In the genomic region with DNA sequence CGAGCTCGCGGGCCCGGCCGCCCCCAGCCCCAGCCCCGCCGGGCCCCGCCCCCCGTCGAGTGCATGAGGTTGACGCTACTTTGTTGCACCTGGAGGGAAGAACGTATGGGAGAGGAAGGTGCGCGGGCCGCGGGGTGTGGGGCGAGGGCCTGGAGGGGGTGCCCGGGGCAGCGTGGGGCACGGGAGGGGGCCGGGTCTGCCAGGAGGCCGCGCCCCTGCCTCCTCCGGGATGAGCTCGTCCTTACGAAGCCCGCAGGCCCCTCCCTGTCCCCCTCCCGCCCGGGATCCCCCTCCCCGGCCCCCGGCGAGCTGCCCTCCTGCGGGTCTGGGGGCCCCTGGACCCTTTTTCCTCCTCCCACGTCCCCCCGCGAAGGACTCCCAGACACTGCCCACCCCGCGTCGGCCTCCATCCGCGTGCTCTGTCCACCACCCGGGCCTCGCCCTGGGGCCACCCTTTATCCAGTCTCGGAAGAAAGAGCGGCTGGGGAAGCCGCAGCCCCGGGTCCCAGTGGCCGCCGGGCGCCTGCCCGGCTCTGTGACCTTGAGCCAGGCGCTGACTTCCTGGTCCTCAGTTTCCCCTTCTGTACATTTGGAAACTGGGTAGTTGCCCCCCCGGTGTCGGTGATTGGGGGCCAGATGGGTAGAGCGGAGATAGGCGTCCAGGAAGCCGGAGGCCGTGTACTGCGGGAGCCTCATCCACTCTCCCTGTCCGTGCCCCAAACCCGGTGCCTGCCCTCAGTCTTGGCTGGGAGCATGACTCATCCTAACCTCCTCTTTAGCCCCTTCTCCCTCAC, we compare ENCODE assay signal across 9 cellular contexts. TPM values are rescaled to one million over a fixed set of nuclear protein-coding genes. Genes with fewer than 3 reads are reported as not detected.
DNase-seq lines count a peak whose midpoint lies in the region; ATAC-seq, FAIRE-seq and TF ChIP-seq lines count a peak whose summit lies in the region.
"Had no signal": no experiment of that assay in that cellular context is flagged by ENCODE, and none has a peak within 500 bp of the region (broad histone marks: within the 10 kb centered on the region; RNA-seq: fewer than 3 reads in every experiment).

No MANE protein-coding gene starts in this region.

- no peak overlapping the region for H2AFZ ChIP-seq in HCT116 (ENCODE audit: low read depth, low read length, poor library complexity, severe bottlenecking)

- H3K27ac ChIP-seq in HCT116 (ENCODE audit: low read depth, low read length), result peak overlapping the region; percentile 80

- no peaks in the 10 kb centered on the region for H3K9me3 ChIP-seq in HCT116 (ENCODE audit: control insufficient read depth in 1 of 2, insufficient read depth in 1 of 2, low read depth in 1 of 2, low read length in 2 of 2)

- TF ChIP-seq CTCF in HCT116 (IDR thresholded peaks at IDR 0.05 in 2 of 3, conservative IDR thresholded peaks at IDR 0.05 in 1 of 3; ENCODE audit: borderline replicate concordance in 1 of 3, insufficient read depth in 1 of 3, low read depth in 2 of 3, low read length in 2 of 3), result no peak

- BruUV-seq in HCT116 (replicated peaks; lab: Mats Ljungman, UMichigan), result no TSS peak

- CTCF ChIA-PET in HCT116 (lab: Charles Lee), result interaction anchor here (1.5 kb wide), 2 partner anchors 100 to 117 kb away, joined by 3 to 4 read pairs; no protein-coding TSS in a partner anchor

- POLR2A ChIA-PET in HCT116 (lab: Charles Lee), result interaction anchor here (1.2 kb wide), 2 partner anchors 11 to 83 kb away, joined by 3 read pairs; no protein-coding TSS in a partner anchor
- POLR2A ChIA-PET in naive thymus-derived CD8-positive, alpha-beta T cell (lab: Charles Lee), result interaction anchor here (0.5 to 3.7 kb wide), 7 partner anchors 8 to 1964 kb away, joined by 3 to 33 read pairs (median 4); a partner anchor contains a TSS

- H4K20me1 ChIP-seq in HCT116 (ENCODE audit: insufficient read depth), result no peaks in the 10 kb centered on the region

- DNase-seq in GM12892 (ENCODE audit: insufficient read length) (no peak), HCT116 (ENCODE audit: low read depth, low spot score) (no peak), M059J (ENCODE audit: low read depth) (peak; percentile 87), erythroblast (lab: John Stamatoyannopoulos, UW) (peak; percentile 57 to 59), NCI-H446 treated with DMSO at 0.1 percent for 48 hours (lab: John Stamatoyannopoulos, UW) (no peak), globus pallidus (ENCODE audit: low spot score) (no peak)
- DNase-seq in activated CD4-positive, alpha-beta T cell treated with anti-CD3 and anti-CD28 coated beads for 48 hours, result peak; percentile 49
- DNase-seq in naive thymus-derived CD8-positive, alpha-beta T cell, result peak in 3 of 10 donors; percentile 47 to 81 (median 52)

- RAD21 ChIA-PET in HCT116 (lab: Charles Lee; ENCODE audit: low non-redundant PET in 1 of 2, low total read pairs in 2 of 2, uncharacterized antibody in 2 of 2, unreplicated experiment in 2 of 2), result interaction anchor here in 1 of 2 experiments (1.1 kb wide), 1 partner anchor 99 kb away, joined by 3 read pairs; no protein-coding TSS in a partner anchor

- intact Hi-C loops in HCT116 (cut with micrococcal nuclease), result no loop called here

- TF ChIP-seq POLR2A in GM12892 (IDR thresholded peaks at IDR 0.05; ENCODE audit: low read depth, low read length) (peak; percentile 31; the same call in 1 of the 2 replicates), HCT116 (IDR thresholded peaks at IDR 0.05; ENCODE audit: borderline replicate concordance, extremely low read depth, insufficient read depth, insufficient read length) (no peak), erythroblast (IDR thresholded peaks at IDR 0.05; ENCODE audit: low read length) (peak; percentile 22)

- H3K36me3 ChIP-seq in HCT116 (ENCODE audit: control insufficient read depth in 1 of 2, insufficient read depth in 2 of 2, low read length in 2 of 2), result peaks cover 7 to 10% of the 10 kb centered on the region in 2 experiments; a peak in 2 of 4 replicates

- peak; percentile 46 for FAIRE-seq in GM12892 (lab: Jason Lieb, UNC)
- FAIRE-seq: colon had no signal

- H3K4me1 Mint-ChIP-seq in naive thymus-derived CD8-positive, alpha-beta T cell, result peaks cover 9 to 18% (median 13%) of the 10 kb centered on the region in 4 donors

- no peaks in the 10 kb centered on the region for H3K9me3 Mint-ChIP-seq in naive thymus-derived CD8-positive, alpha-beta T cell

- peaks cover 27 to 39% of the 10 kb centered on the region in 2 experiments for H3K4me1 ChIP-seq in HCT116 (ENCODE audit: control insufficient read depth in 1 of 2, insufficient read depth in 2 of 2, low read length in 2 of 2)

- TF ChIP-seq RAD21 in HCT116 (IDR thresholded peaks at IDR 0.05; ENCODE audit: low read depth), result no peak

- peak overlapping the region; percentile 86 for H3K4me2 ChIP-seq in HCT116 (ENCODE audit: low read length)

- no peaks in the 10 kb centered on the region for H3K27me3 Mint-ChIP-seq in naive thymus-derived CD8-positive, alpha-beta T cell

- no peaks in the 10 kb centered on the region for H3K27me3 ChIP-seq in HCT116 (ENCODE audit: insufficient read depth, low read length)

- peak; percentile 50 for ATAC-seq in HCT116
- peak; percentile 78 to 82 for ATAC-seq in naive thymus-derived CD8-positive, alpha-beta T cell

- H3K36me3 Mint-ChIP-seq in naive thymus-derived CD8-positive, alpha-beta T cell, result peaks cover 0 to 8% (median 0%) of the 10 kb centered on the region in 3 donors

- H3K4me3 Mint-ChIP-seq in naive thymus-derived CD8-positive, alpha-beta T cell, result peak overlapping the region; percentile 74 to 89 (median 82)

- peak overlapping the region; percentile 90 for H3K9ac ChIP-seq in HCT116 (ENCODE audit: low read length)

- H3K27ac Mint-ChIP-seq in naive thymus-derived CD8-positive, alpha-beta T cell, result peak overlapping the region in 8 of 10 donors; percentile 16 to 90 (median 78)

- H3K9me2 ChIP-seq in HCT116 (ENCODE audit: insufficient read depth), result no peaks in the 10 kb centered on the region

- H3K79me2 ChIP-seq in HCT116 (ENCODE audit: insufficient read depth, low read length), result peaks cover 27% of the 10 kb centered on the region; the same call in 1 of the 2 replicates

- H3K4me3 ChIP-seq in HCT116 (replicated peaks in 1 of 2; ENCODE audit: low read depth in 1 of 2, low read length in 2 of 2), result peak overlapping the region; percentile 80 to 88

TF ChIP-seq in HCT116, 20 proteins besides CTCF, POLR2A, EP300 and RAD21:
- TF ChIP-seq CBX3 (IDR thresholded peaks at IDR 0.05; ENCODE audit: low read depth) (no peak), EZH2 (IDR thresholded peaks at IDR 0.05) (no peak), TCF7L2 (IDR thresholded peaks at IDR 0.05; ENCODE audit: borderline replicate concordance, extremely low read depth, insufficient read depth, insufficient read length) (no peak), FOSL1 (IDR thresholded peaks at IDR 0.05; ENCODE audit: low read depth) (peak; percentile 37; the same call in 1 of the 2 replicates)
- TF ChIP-seq, protein P1, sequence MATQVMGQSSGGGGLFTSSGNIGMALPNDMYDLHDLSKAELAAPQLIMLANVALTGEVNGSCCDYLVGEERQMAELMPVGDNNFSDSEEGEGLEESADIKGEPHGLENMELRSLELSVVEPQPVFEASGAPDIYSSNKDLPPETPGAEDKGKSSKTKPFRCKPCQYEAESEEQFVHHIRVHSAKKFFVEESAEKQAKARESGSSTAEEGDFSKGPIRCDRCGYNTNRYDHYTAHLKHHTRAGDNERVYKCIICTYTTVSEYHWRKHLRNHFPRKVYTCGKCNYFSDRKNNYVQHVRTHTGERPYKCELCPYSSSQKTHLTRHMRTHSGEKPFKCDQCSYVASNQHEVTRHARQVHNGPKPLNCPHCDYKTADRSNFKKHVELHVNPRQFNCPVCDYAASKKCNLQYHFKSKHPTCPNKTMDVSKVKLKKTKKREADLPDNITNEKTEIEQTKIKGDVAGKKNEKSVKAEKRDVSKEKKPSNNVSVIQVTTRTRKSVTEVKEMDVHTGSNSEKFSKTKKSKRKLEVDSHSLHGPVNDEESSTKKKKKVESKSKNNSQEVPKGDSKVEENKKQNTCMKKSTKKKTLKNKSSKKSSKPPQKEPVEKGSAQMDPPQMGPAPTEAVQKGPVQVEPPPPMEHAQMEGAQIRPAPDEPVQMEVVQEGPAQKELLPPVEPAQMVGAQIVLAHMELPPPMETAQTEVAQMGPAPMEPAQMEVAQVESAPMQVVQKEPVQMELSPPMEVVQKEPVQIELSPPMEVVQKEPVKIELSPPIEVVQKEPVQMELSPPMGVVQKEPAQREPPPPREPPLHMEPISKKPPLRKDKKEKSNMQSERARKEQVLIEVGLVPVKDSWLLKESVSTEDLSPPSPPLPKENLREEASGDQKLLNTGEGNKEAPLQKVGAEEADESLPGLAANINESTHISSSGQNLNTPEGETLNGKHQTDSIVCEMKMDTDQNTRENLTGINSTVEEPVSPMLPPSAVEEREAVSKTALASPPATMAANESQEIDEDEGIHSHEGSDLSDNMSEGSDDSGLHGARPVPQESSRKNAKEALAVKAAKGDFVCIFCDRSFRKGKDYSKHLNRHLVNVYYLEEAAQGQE (IDR thresholded peaks at IDR 0.05; ENCODE audit: low read depth), result no peak

RNA-seq across cellular contexts. Expression of a gene that starts 0.5 kb away (rescaled TPM):
- polyA plus RNA-seq in GM12892 (2012; ENCODE audit: missing spikeins), result 15.9 TPM
- 56.3 TPM for total RNA-seq in HCT116 (2021; ENCODE audit: unreplicated experiment)
- 43.5 and 53.3 TPM in 2 replicates for polyA plus RNA-seq in HCT116 (2012)
- 55.1 and 105 TPM in 2 replicates for total RNA-seq in M059J (2014; rRNA removed; shearing (Covaris generic))
- total RNA-seq in naive thymus-derived CD8-positive, alpha-beta T cell, result 10 to 100 TPM; 14.1 to 14.6 TPM
- 1 to 10 TPM; 2.8 to 4.8 (median 3.4) TPM for polyA plus RNA-seq in naive thymus-derived CD8-positive, alpha-beta T cell

RNA-seq across cellular contexts. Expression of a gene that starts 56.2 kb away (rescaled TPM):
- polyA plus RNA-seq in GM12892 (2012; ENCODE audit: missing spikeins), result not detected
- 0.17 TPM for total RNA-seq in HCT116 (2021; ENCODE audit: unreplicated experiment)
- polyA plus RNA-seq in HCT116 (2012), result 0.07 and 0.09 TPM in 2 replicates
- total RNA-seq in M059J (2014; rRNA removed; shearing (Covaris generic)), result 26.2 and 65.2 TPM in 2 replicates
- not detected for total RNA-seq in naive thymus-derived CD8-positive, alpha-beta T cell
- not detected for polyA plus RNA-seq in naive thymus-derived CD8-positive, alpha-beta T cell

Comparison
In these comparisons a context has a peak if more than half of its experiments do, and no peak if none do; other contexts are left out.
1. DNase-seq: peak in M059J (single experiment), activated CD4-positive, alpha-beta T cell treated with anti-CD3 and anti-CD28 coated beads for 48 hours (single experiment) and erythroblast (2 of 2); none in GM12892 (single experiment), HCT116 (single experiment), NCI-H446 treated with DMSO at 0.1 percent for 48 hours (single experiment) and globus pallidus (single experiment).
2. RNA of a gene that starts 56.2 kb away (total RNA-seq): 26.2 to 65.2 TPM in M059J; 0.17 TPM in HCT116 (single experiment) and not detected in naive thymus-derived CD8-positive, alpha-beta T cell; every median in the first group is over 10 times any median in the second.